Comparison of ENCODE assay signal across 8 cellular contexts in the genomic region with DNA sequence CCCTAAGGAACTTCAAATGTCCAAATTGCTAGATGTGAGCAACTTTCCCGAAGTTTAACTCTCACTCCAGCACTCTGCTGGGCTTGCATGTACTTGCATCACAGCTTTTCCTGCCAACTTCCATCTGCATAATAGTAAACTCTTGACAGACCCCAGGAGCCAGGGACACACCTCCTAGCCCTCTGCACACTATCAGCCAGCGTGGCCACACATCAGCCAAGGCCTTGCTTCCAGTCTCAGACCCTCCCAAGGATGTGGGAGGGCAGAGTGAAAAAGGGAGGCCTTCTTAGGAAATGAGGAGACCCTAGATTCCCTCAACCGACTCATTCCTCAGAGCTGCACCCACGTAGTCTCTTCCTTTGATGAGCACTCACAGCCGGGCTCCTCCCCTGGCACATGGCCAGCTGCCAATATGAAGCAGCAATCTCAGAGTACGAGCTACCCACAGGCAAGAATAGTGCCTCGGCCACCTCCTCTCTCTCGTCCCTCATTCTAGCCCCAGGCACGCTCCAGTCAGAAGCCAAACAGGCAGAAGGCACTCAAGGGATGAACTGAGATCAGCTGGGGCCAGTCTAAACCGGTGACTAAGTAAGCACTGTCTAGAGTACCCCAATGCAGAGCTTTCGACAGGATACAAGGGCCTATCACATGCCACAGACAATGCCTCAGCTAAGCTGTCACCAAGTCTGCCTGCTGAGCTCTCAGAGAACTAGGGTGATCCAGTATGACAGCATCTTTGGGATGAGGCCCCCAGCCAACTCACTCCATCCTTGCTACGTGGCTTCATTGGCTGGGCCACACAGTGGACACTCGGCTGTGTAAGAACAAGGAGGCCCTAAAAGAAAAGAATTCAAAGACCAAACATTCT. TPM values are rescaled to one million over a fixed set of nuclear protein-coding genes. Genes with fewer than 3 reads are reported as not detected.
DNase-seq lines count a peak whose midpoint lies in the region; ATAC-seq, FAIRE-seq and TF ChIP-seq lines count a peak whose summit lies in the region.

No MANE protein-coding gene starts in this region.

- H3K4me3 Mint-ChIP-seq in T-helper 2 cell treated with Interferon-gamma antibody and Interleukin-4, amounts not matched to agents 5 μg/mL and 100 μg/mL, for 36 hours: peak overlapping the region; percentile 47

- FAIRE-seq in endometrium (lab: Jason Lieb, UNC): peak; percentile 26

- no peaks in the 10 kb centered on the region for H3K9me3 Mint-ChIP-seq in T-helper 2 cell treated with Interferon-gamma antibody and Interleukin-4, amounts not matched to agents 5 μg/mL and 100 μg/mL, for 36 hours

- H3K9me3 ChIP-seq in A673 (ENCODE audit: low read depth, low read length, poor library complexity, severe bottlenecking) (no peaks in the 10 kb centered on the region), HAP-1 (no peaks in the 10 kb centered on the region), transverse colon (no peaks in the 10 kb centered on the region)

- H3K27me3 ChIP-seq in A673 (replicated peaks; ENCODE audit: insufficient read depth, low read depth, low read length, poor library complexity) (no peaks in the 10 kb centered on the region), HAP-1 (ENCODE audit: low read depth) (no peaks in the 10 kb centered on the region), transverse colon (no peaks in the 10 kb centered on the region)

- CTCF ChIA-PET in A673 (lab: Charles Lee) (no interaction called here), HEK293T (lab: Yijun Ruan, JAX) (interaction anchor here (1.0 to 5.6 kb wide), 2 partner anchors 10 to 13 kb away, joined by 3 to 30 read pairs; no protein-coding TSS in a partner anchor)

- in situ Hi-C loops in HAP-1 (cut with MboI; ENCODE audit: low sequenced_read_pairs) (no loop called here), transverse colon (cut with MboI; ENCODE audit: low pct_ligation_motif_present in 1 of 4, low pct_unique_long_range_greater_than_20kb in 1 of 4, low sequenced_read_pairs in 3 of 4) (no loop called here)

- no TSS peak for BruUV-seq in A673 (replicated peaks; lab: Mats Ljungman, UMichigan)

- WGBS in transverse colon (ENCODE audit: low coverage in 1 of 2), 2 donors: 8 to 48% methylated on average over 2 to 13 of the region's 13 CpGs

- H3K36me3 Mint-ChIP-seq in T-helper 2 cell treated with Interferon-gamma antibody and Interleukin-4, amounts not matched to agents 5 μg/mL and 100 μg/mL, for 36 hours (ENCODE audit: low read depth): no peaks in the 10 kb centered on the region

- TF ChIP-seq EP300 in transverse colon (IDR thresholded peaks at IDR 0.05; ENCODE audit: low read depth): peak; percentile 21

- H3K4me1 Mint-ChIP-seq in T-helper 2 cell treated with Interferon-gamma antibody and Interleukin-4, amounts not matched to agents 5 μg/mL and 100 μg/mL, for 36 hours (ENCODE audit: low read depth): peaks cover 34% of the 10 kb centered on the region

- no peak for TF ChIP-seq POLR2A in transverse colon (IDR thresholded peaks at IDR 0.05)

- H3K27me3 Mint-ChIP-seq in T-helper 2 cell treated with Interferon-gamma antibody and Interleukin-4, amounts not matched to agents 5 μg/mL and 100 μg/mL, for 36 hours (ENCODE audit: low read depth): peaks cover 11% of the 10 kb centered on the region

- POLR2A ChIA-PET in A673 (lab: Charles Lee; ENCODE audit: low non-redundant PET): no interaction called here
- POLR2A ChIA-PET in HEK293T (lab: Yijun Ruan, JAX): interaction anchor here (1.5 kb wide), 1 partner anchor 13 kb away, joined by 4 read pairs; no protein-coding TSS in a partner anchor

- H3K27ac ChIP-seq in A673 (ENCODE audit: low read depth, low read length, poor library complexity, severe bottlenecking) (no peak overlapping the region), transverse colon (peak overlapping the region; percentile 93 to 95 (median 93))

- H3K4me1 ChIP-seq in A673 (ENCODE audit: insufficient read depth, low read length, poor library complexity, severe bottlenecking) (peaks cover 18% of the 10 kb centered on the region), HAP-1 (peaks cover 15% of the 10 kb centered on the region), transverse colon (peaks cover 29 to 54% (median 41%) of the 10 kb centered on the region in 4 donors)

- no peak for ATAC-seq in HG03196 (IDR thresholded peaks at IDR 0.05; ENCODE audit: unreplicated experiment)

- H3K36me3 ChIP-seq in A673 (ENCODE audit: insufficient read depth, low read length, poor library complexity, severe bottlenecking) (no peaks in the 10 kb centered on the region), HAP-1 (replicated peaks) (no peaks in the 10 kb centered on the region), transverse colon (no peaks in the 10 kb centered on the region)

- DNase-seq in A673 (ENCODE audit: low spot score) (peak; percentile 70), HAP-1 (ENCODE audit: low spot score in 2 of 2) (peak; percentile 14 to 62), myocyte (ENCODE audit: low read depth) (peak; percentile 98), transverse colon (peak; percentile 83), HEK293T (ENCODE audit: extremely low spot score) (no peak)
- DNase-seq in T-helper 2 cell treated with Interferon-gamma antibody and Interleukin-4, amounts not matched to agents 5 μg/mL and 100 μg/mL, for 36 hours (ENCODE audit: low spot score): no peak

- H3K27ac Mint-ChIP-seq in T-helper 2 cell treated with Interferon-gamma antibody and Interleukin-4, amounts not matched to agents 5 μg/mL and 100 μg/mL, for 36 hours: no peak overlapping the region

- TF ChIP-seq CTCF in A673 (conservative IDR thresholded peaks at IDR 0.05; ENCODE audit: low read depth, low read length): no peak
- no peak for TF ChIP-seq CTCF in transverse colon (IDR thresholded peaks at IDR 0.05)

- no peak overlapping the region for H3K4me3 ChIP-seq in A673 (ENCODE audit: low read depth, low read length, poor library complexity, severe bottlenecking)
- no peak overlapping the region for H3K4me3 ChIP-seq in HAP-1
- H3K4me3 ChIP-seq in transverse colon: no peak overlapping the region

- intact Hi-C loops in A673 (cut with micrococcal nuclease; ENCODE audit: unreplicated experiment): no loop called here
- intact Hi-C loops in transverse colon (cut with DNase I; ENCODE audit: low total_unique reads): no loop called here

TF ChIP-seq in HEK293T, 16 proteins besides CTCF, POLR2A, EP300 and RAD21:
- TF ChIP-seq, protein P1, sequence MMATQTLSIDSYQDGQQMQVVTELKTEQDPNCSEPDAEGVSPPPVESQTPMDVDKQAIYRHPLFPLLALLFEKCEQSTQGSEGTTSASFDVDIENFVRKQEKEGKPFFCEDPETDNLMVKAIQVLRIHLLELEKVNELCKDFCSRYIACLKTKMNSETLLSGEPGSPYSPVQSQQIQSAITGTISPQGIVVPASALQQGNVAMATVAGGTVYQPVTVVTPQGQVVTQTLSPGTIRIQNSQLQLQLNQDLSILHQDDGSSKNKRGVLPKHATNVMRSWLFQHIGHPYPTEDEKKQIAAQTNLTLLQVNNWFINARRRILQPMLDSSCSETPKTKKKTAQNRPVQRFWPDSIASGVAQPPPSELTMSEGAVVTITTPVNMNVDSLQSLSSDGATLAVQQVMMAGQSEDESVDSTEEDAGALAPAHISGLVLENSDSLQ (IDR thresholded peaks at IDR 0.05): no peak
- no peak for TF ChIP-seq TARDBP (IDR thresholded peaks at IDR 0.05)
- no peak for TF ChIP-seq FOXK2 (IDR thresholded peaks at IDR 0.05)
- no peak for TF ChIP-seq BHLHE40 (IDR thresholded peaks at IDR 0.05; ENCODE audit: borderline replicate concordance)
- no peak for TF ChIP-seq ELF4 (IDR thresholded peaks at IDR 0.05)
- TF ChIP-seq ZNF384 (IDR thresholded peaks at IDR 0.05): no peak
- TF ChIP-seq FOXM1 (IDR thresholded peaks at IDR 0.05; ENCODE audit: borderline replicate concordance): no peak
- no peak for TF ChIP-seq ARNT (IDR thresholded peaks at IDR 0.05)
- no peak for TF ChIP-seq NFRKB (IDR thresholded peaks at IDR 0.05)
- TF ChIP-seq LEF1 (IDR thresholded peaks at IDR 0.05; ENCODE audit: borderline replicate concordance): no peak
- no peak for TF ChIP-seq SUZ12 (IDR thresholded peaks at IDR 0.05)
- TF ChIP-seq L3MBTL2 (conservative IDR thresholded peaks at IDR 0.05): no peak
- no peak for TF ChIP-seq FOXA1 (IDR thresholded peaks at IDR 0.05)
- TF ChIP-seq CTBP1 (IDR thresholded peaks at IDR 0.05; ENCODE audit: borderline replicate concordance): no peak
- TF ChIP-seq HDGF (IDR thresholded peaks at IDR 0.05; ENCODE audit: borderline replicate concordance): no peak
- no peak for TF ChIP-seq SP1 (IDR thresholded peaks at IDR 0.05)

RNA-seq across cellular contexts. Expression of a gene that starts 2.3 kb away (rescaled TPM):
- total RNA-seq in A673 (2021): 2.8 and 3.3 TPM in 2 replicates
- 304 and 381 TPM in 2 replicates for total RNA-seq in myocyte
- 737 TPM for polyA plus RNA-seq in myocyte (2012)
- 10 to 100 TPM; 22.1 to 53.5 (median 32.7) TPM for total RNA-seq in transverse colon

RNA-seq across cellular contexts. Expression of a gene that starts 32.1 kb away (rescaled TPM):
- 6.0 and 8.9 TPM in 2 replicates for total RNA-seq in A673 (2021)
- 220 and 230 TPM in 2 replicates for total RNA-seq in myocyte
- polyA plus RNA-seq in myocyte (2012): 371 TPM
- total RNA-seq in transverse colon: 10 to 100 TPM in 3 of 4 donors, 1 to 10 TPM in 1; 9.7 to 43.4 (median 19.7) TPM

Comparison
In these comparisons a context has a peak if more than half of its experiments do, and no peak if none do; other contexts are left out.
1. DNase-seq: peak in A673 (single experiment), HAP-1 (2 of 2), myocyte (single experiment) and transverse colon (single experiment); none in T-helper 2 cell treated with Interferon-gamma antibody and Interleukin-4, amounts not matched to agents 5 μg/mL and 100 μg/mL, for 36 hours (single experiment) and HEK293T (single experiment).